In genomic region chrX:68934922-68935321, GRCh38 we compare ENCODE assay signal across 24 cellular contexts.
"Had no signal": no experiment of that assay in that cellular context is flagged by ENCODE, and none has a peak within 500 bp of the region (broad histone marks: within the 10 kb centered on the region; RNA-seq: fewer than 3 reads in every experiment).

No MANE protein-coding gene starts in this region.

- H3K27ac Mint-ChIP-seq: activated naive CD4-positive, alpha-beta T cell treated with anti-CD3 and anti-CD28 coated beads, Interleukin-2, amount 10 ng/mL, durations not matched to agents 7 days and 5 days; activated naive CD8-positive, alpha-beta T cell treated with anti-CD3 and anti-CD28 coated beads, Interleukin-2, amount 10 ng/mL, durations not matched to agents 7 days and 5 days; natural killer cell had no signal

- H3K36me3 Mint-ChIP-seq: activated naive CD4-positive, alpha-beta T cell treated with anti-CD3 and anti-CD28 coated beads, Interleukin-2, amount 10 ng/mL, durations not matched to agents 7 days and 5 days; activated naive CD8-positive, alpha-beta T cell treated with anti-CD3 and anti-CD28 coated beads, Interleukin-2, amount 10 ng/mL, durations not matched to agents 7 days and 5 days; brain; natural killer cell had no signal

- H3K4me3 Mint-ChIP-seq: activated naive CD4-positive, alpha-beta T cell treated with anti-CD3 and anti-CD28 coated beads, Interleukin-2, amount 10 ng/mL, durations not matched to agents 7 days and 5 days; activated naive CD8-positive, alpha-beta T cell treated with anti-CD3 and anti-CD28 coated beads, Interleukin-2, amount 10 ng/mL, durations not matched to agents 7 days and 5 days; brain; natural killer cell; T-helper 17 cell had no signal

- H3K4me3 ChIP-seq: ascending aorta, cardiac muscle cell, esophagus muscularis mucosa, hepatocyte, testis, uterus had no signal

- H3K27me3 ChIP-seq: cardiac muscle cell, esophagus muscularis mucosa, foreskin keratinocyte, hepatocyte, testis, uterus had no signal

- DNase-seq: activated CD4-positive, alpha-beta T cell treated with anti-CD3 and anti-CD28 coated beads for 48 hours; activated CD4-positive, alpha-beta T cell treated with anti-CD3 and anti-CD28 coated beads, Interleukin-2, amount 50 U/mL, for 48 hours; activated CD8-positive, alpha-beta memory T cell treated with anti-CD3 and anti-CD28 coated beads for 24 hours; activated gamma-delta T cell; activated naive CD4-positive, alpha-beta T cell treated with anti-CD3 and anti-CD28 coated beads, Interleukin-2, amount 10 ng/mL, durations not matched to agents 7 days and 5 days; activated naive CD8-positive, alpha-beta T cell treated with anti-CD3 and anti-CD28 coated beads, Interleukin-2, amount 10 ng/mL, durations not matched to agents 7 days and 5 days; glutamatergic neuron; left cardiac atrium; natural killer cell; retina; stimulated activated naive CD4-positive, alpha-beta T cell; T-helper 17 cell; T1000; trophoblast cell; WERI-Rb-1 had no signal

- H3K9me3 Mint-ChIP-seq: activated naive CD4-positive, alpha-beta T cell treated with anti-CD3 and anti-CD28 coated beads, Interleukin-2, amount 10 ng/mL, durations not matched to agents 7 days and 5 days; activated naive CD8-positive, alpha-beta T cell treated with anti-CD3 and anti-CD28 coated beads, Interleukin-2, amount 10 ng/mL, durations not matched to agents 7 days and 5 days; natural killer cell had no signal

- H3K4me1 ChIP-seq: testis, uterus had no signal

- H3K27ac ChIP-seq: ascending aorta, cardiac muscle cell, esophagus muscularis mucosa, foreskin keratinocyte, hepatocyte, testis, uterus, WERI-Rb-1 had no signal

- H3K36me3 ChIP-seq: ascending aorta, cardiac muscle cell, esophagus muscularis mucosa, uterus, WERI-Rb-1 had no signal

- H3K9me3 ChIP-seq: ascending aorta, esophagus muscularis mucosa, testis, uterus had no signal

- ATAC-seq: activated CD4-positive, CD25-positive, alpha-beta regulatory T cell treated with anti-CD3 and anti-CD28 coated beads, Interleukin-2, amount 50 U/mL, for 24 hours; foreskin keratinocyte; left cardiac atrium; natural killer cell; T-helper 17 cell had no signal

- H3K27me3 Mint-ChIP-seq: activated naive CD8-positive, alpha-beta T cell treated with anti-CD3 and anti-CD28 coated beads, Interleukin-2, amount 10 ng/mL, durations not matched to agents 7 days and 5 days; T-helper 17 cell had no signal
